ENCODE assay signal across 24 cellular contexts in genomic region chr19:30028992-30029343, GRCh38.
DNase-seq lines count a peak whose midpoint lies in the region; ATAC-seq and TF ChIP-seq lines count a peak whose summit lies in the region.
"Had no signal": no experiment of that assay in that cellular context is flagged by ENCODE, and none has a peak within 500 bp of the region (broad histone marks: within the 10 kb centered on the region; RNA-seq: fewer than 3 reads in every experiment).

No MANE protein-coding gene starts in this region.

- DNase-seq in activated CD8-positive, alpha-beta T cell treated with anti-CD3 and anti-CD28 coated beads for 36 hours = no peak
- no peak for DNase-seq in activated CD8-positive, alpha-beta T cell treated with anti-CD3 and anti-CD28 coated beads, Interleukin-2, amount 10 ng/mL, durations not matched to agents 7 days and 5 days
- no peak for DNase-seq in PC-3
- DNase-seq in osteocyte (ENCODE audit: extremely low spot score, unreplicated experiment) = no peak
- no peak for DNase-seq in activated CD4-positive, CD25-positive, alpha-beta regulatory T cell treated with anti-CD3 and anti-CD28 coated beads, Interleukin-2, amount 50 U/mL, for 72 hours
- no peak for DNase-seq in NOMO-1 treated with DMSO at 0.1 percent for 48 hours (lab: John Stamatoyannopoulos, UW; ENCODE audit: unreplicated experiment)
- no peak for DNase-seq in activated T-helper 2 cell treated with anti-CD3 and anti-CD28 coated beads, Interferon-gamma antibody, Interleukin-2, Interleukin-4, amounts not matched to agents 10 μg/mL and 5 μg/mL and 100 μg/mL, durations not matched to agents 14 hours and 24 hours and 36 hours (ENCODE audit: low spot score)
- DNase-seq: 8988T; AML-193; C1 segment of cervical spinal cord; CD8-positive, alpha-beta memory T cell; DMS53; GDM1; GOT3; HCEC 1CT; IMR-90; MV-4-11; NCI-H1105 treated with DMSO at 0.1 percent for 48 hours; NCI-H1694; NCI-H2081; NCI-H446; NCI-H526 had no signal

- H3K27ac Mint-ChIP-seq in activated CD8-positive, alpha-beta T cell treated with anti-CD3 and anti-CD28 coated beads for 36 hours = peak overlapping the region; percentile 23
- no peak overlapping the region for H3K27ac Mint-ChIP-seq in activated CD8-positive, alpha-beta T cell treated with anti-CD3 and anti-CD28 coated beads, Interleukin-2, amount 10 ng/mL, durations not matched to agents 7 days and 5 days
- peak overlapping the region; percentile 84 for H3K27ac Mint-ChIP-seq in osteocyte (ENCODE audit: unreplicated experiment)
- H3K27ac Mint-ChIP-seq in activated T-helper 2 cell treated with anti-CD3 and anti-CD28 coated beads, Interferon-gamma antibody, Interleukin-2, Interleukin-4, amounts not matched to agents 10 μg/mL and 5 μg/mL and 100 μg/mL, durations not matched to agents 14 hours and 24 hours and 36 hours = no peak overlapping the region

- POLR2A ChIA-PET in activated CD8-positive, alpha-beta T cell treated with anti-CD3 and anti-CD28 coated beads for 36 hours (lab: Charles Lee) = interaction anchor here (0.8 kb wide), 1 partner anchor 87 kb away, joined by 3 read pairs; the partner anchor contains the start of gene URI1
- POLR2A ChIA-PET in activated CD8-positive, alpha-beta T cell treated with anti-CD3 and anti-CD28 coated beads, Interleukin-2, amount 10 ng/mL, durations not matched to agents 7 days and 5 days (lab: Charles Lee) = interaction anchor here (0.8 kb wide), 1 partner anchor 87 kb away, joined by 3 read pairs; the partner anchor contains the start of gene URI1
- POLR2A ChIA-PET in HEK293 (lab: Yijun Ruan, JAX) (no interaction called here), PC-3 (lab: Charles Lee; ENCODE audit: unreplicated experiment) (no interaction called here)

- H3K79me2 ChIP-seq in PC-3 (ENCODE audit: low read length) = no peaks in the 10 kb centered on the region

- intact Hi-C loops in activated CD8-positive, alpha-beta T cell treated with anti-CD3 and anti-CD28 coated beads for 36 hours (cut with micrococcal nuclease) = no loop called here
- intact Hi-C loops in PC-3 (cut with micrococcal nuclease) = no loop called here
- intact Hi-C loops in activated T-helper 2 cell treated with anti-CD3 and anti-CD28 coated beads, Interferon-gamma antibody, Interleukin-2, Interleukin-4, amounts not matched to agents 10 μg/mL and 5 μg/mL and 100 μg/mL, durations not matched to agents 14 hours and 24 hours and 36 hours (cut with micrococcal nuclease) = no loop called here

- no peak for TF ChIP-seq CTCF in activated CD8-positive, alpha-beta T cell treated with anti-CD3 and anti-CD28 coated beads for 36 hours (IDR thresholded peaks at IDR 0.05)
- TF ChIP-seq CTCF in HEK293 (tag by site-specific recombination; IDR thresholded peaks at IDR 0.05) (no peak), PC-3 (conservative IDR thresholded peaks at IDR 0.05; ENCODE audit: low read depth, low read length) (no peak), osteocyte (IDR thresholded peaks at IDR 0.05) (no peak)

- H3K36me3 ChIP-seq in HEK293 (ENCODE audit: control insufficient read depth in 2 of 2, insufficient read depth in 1 of 2, low read length in 2 of 2) (peaks cover 10 to 60% of the 10 kb centered on the region in 2 experiments), PC-3 (ENCODE audit: low read depth, low read length) (peaks cover 13% of the 10 kb centered on the region)

- H3K27ac ChIP-seq in HEK293 (ENCODE audit: extremely low read depth, low read depth, low read length) (no peak overlapping the region), PC-3 (ENCODE audit: low read length) (peak overlapping the region; percentile 99)
- H3K27ac ChIP-seq: RWPE1 had no signal

- H3K9me2 ChIP-seq in PC-3 (replicated peaks; ENCODE audit: low read length) = no peaks in the 10 kb centered on the region

- no peak overlapping the region for H3K4me3 Mint-ChIP-seq in activated CD8-positive, alpha-beta T cell treated with anti-CD3 and anti-CD28 coated beads for 36 hours
- H3K4me3 Mint-ChIP-seq in activated CD8-positive, alpha-beta T cell treated with anti-CD3 and anti-CD28 coated beads, Interleukin-2, amount 10 ng/mL, durations not matched to agents 7 days and 5 days = no peak overlapping the region
- H3K4me3 Mint-ChIP-seq in osteocyte (ENCODE audit: unreplicated experiment) = no peak overlapping the region
- no peak overlapping the region for H3K4me3 Mint-ChIP-seq in activated T-helper 2 cell treated with anti-CD3 and anti-CD28 coated beads, Interferon-gamma antibody, Interleukin-2, Interleukin-4, amounts not matched to agents 10 μg/mL and 5 μg/mL and 100 μg/mL, durations not matched to agents 14 hours and 24 hours and 36 hours (ENCODE audit: low read depth)
- H3K4me3 Mint-ChIP-seq: CD8-positive, alpha-beta memory T cell had no signal

- ATAC-seq in activated CD8-positive, alpha-beta T cell treated with anti-CD3 and anti-CD28 coated beads for 36 hours = no peak
- no peak for ATAC-seq in activated CD8-positive, alpha-beta T cell treated with anti-CD3 and anti-CD28 coated beads, Interleukin-2, amount 10 ng/mL, durations not matched to agents 7 days and 5 days
- no peak for ATAC-seq in PC-3

- peaks cover 56% of the 10 kb centered on the region for H3K36me3 Mint-ChIP-seq in activated CD8-positive, alpha-beta T cell treated with anti-CD3 and anti-CD28 coated beads for 36 hours (ENCODE audit: low read depth)
- H3K36me3 Mint-ChIP-seq in activated CD8-positive, alpha-beta T cell treated with anti-CD3 and anti-CD28 coated beads, Interleukin-2, amount 10 ng/mL, durations not matched to agents 7 days and 5 days (ENCODE audit: low read depth) = peaks cover 56% of the 10 kb centered on the region
- H3K36me3 Mint-ChIP-seq in osteocyte (ENCODE audit: unreplicated experiment) = peaks cover 21% of the 10 kb centered on the region
- H3K36me3 Mint-ChIP-seq in activated T-helper 2 cell treated with anti-CD3 and anti-CD28 coated beads, Interferon-gamma antibody, Interleukin-2, Interleukin-4, amounts not matched to agents 10 μg/mL and 5 μg/mL and 100 μg/mL, durations not matched to agents 14 hours and 24 hours and 36 hours (ENCODE audit: low read depth) = peaks cover 79% of the 10 kb centered on the region

- CTCF ChIA-PET in activated CD8-positive, alpha-beta T cell treated with anti-CD3 and anti-CD28 coated beads for 36 hours (lab: Charles Lee) = no interaction called here
- CTCF ChIA-PET in activated CD8-positive, alpha-beta T cell treated with anti-CD3 and anti-CD28 coated beads, Interleukin-2, amount 10 ng/mL, durations not matched to agents 7 days and 5 days (lab: Charles Lee) = no interaction called here
- CTCF ChIA-PET in HEK293 (lab: Yijun Ruan, JAX) = interaction anchor here (0.6 to 1.1 kb wide), 3 partner anchors 41 to 619 kb away, joined by 3 to 4 read pairs (median 3); no protein-coding TSS in a partner anchor
- CTCF ChIA-PET in PC-3 (lab: Charles Lee) = no interaction called here

- H3K9me3 ChIP-seq in HEK293 (ENCODE audit: control insufficient read depth, insufficient read depth, low read depth, low read length) = peaks cover 12% of the 10 kb centered on the region
- H3K9me3 ChIP-seq in PC-3 (ENCODE audit: low read length) = no peaks in the 10 kb centered on the region

- H3K9me3 Mint-ChIP-seq in activated CD8-positive, alpha-beta T cell treated with anti-CD3 and anti-CD28 coated beads for 36 hours = peaks cover 9% of the 10 kb centered on the region
- peaks cover 7% of the 10 kb centered on the region for H3K9me3 Mint-ChIP-seq in activated CD8-positive, alpha-beta T cell treated with anti-CD3 and anti-CD28 coated beads, Interleukin-2, amount 10 ng/mL, durations not matched to agents 7 days and 5 days (ENCODE audit: insufficient read depth)
- peaks cover 14% of the 10 kb centered on the region for H3K9me3 Mint-ChIP-seq in osteocyte (ENCODE audit: unreplicated experiment)
- peaks cover 25% of the 10 kb centered on the region for H3K9me3 Mint-ChIP-seq in activated T-helper 2 cell treated with anti-CD3 and anti-CD28 coated beads, Interferon-gamma antibody, Interleukin-2, Interleukin-4, amounts not matched to agents 10 μg/mL and 5 μg/mL and 100 μg/mL, durations not matched to agents 14 hours and 24 hours and 36 hours

- peak overlapping the region; percentile 72 for H3K9ac ChIP-seq in PC-3 (ENCODE audit: low read length)

- no peaks in the 10 kb centered on the region for H4K20me1 ChIP-seq in PC-3 (ENCODE audit: low read length)

- H3F3A ChIP-seq in PC-3 (ENCODE audit: low read length, unreplicated experiment) = no peaks in the 10 kb centered on the region

- H2AFZ ChIP-seq in PC-3 (ENCODE audit: low read length) = no peak overlapping the region

- BruUV-seq in PC-3 (replicated peaks; lab: Mats Ljungman, UMichigan) = no TSS peak

- no peaks in the 10 kb centered on the region for H3K27me3 ChIP-seq in PC-3 (ENCODE audit: low read length)

- H3K4me3 ChIP-seq in HEK293 (ENCODE audit: low read depth, low read length) (no peak overlapping the region), PC-3 (ENCODE audit: low read length) (peak overlapping the region; percentile 47; the same call in 1 of the 2 replicates)

- H3K4me2 ChIP-seq in PC-3 (ENCODE audit: low read length) = peak overlapping the region; percentile 62

- H3K4me1 ChIP-seq in HEK293 (ENCODE audit: control insufficient read depth, insufficient read depth, low read length) (peaks cover 32% of the 10 kb centered on the region), PC-3 (ENCODE audit: insufficient read depth, low read length) (peaks cover 41% of the 10 kb centered on the region)

- H3K27me3 Mint-ChIP-seq in activated CD8-positive, alpha-beta T cell treated with anti-CD3 and anti-CD28 coated beads for 36 hours = no peaks in the 10 kb centered on the region
- no peaks in the 10 kb centered on the region for H3K27me3 Mint-ChIP-seq in activated CD8-positive, alpha-beta T cell treated with anti-CD3 and anti-CD28 coated beads, Interleukin-2, amount 10 ng/mL, durations not matched to agents 7 days and 5 days (ENCODE audit: low read depth)
- H3K27me3 Mint-ChIP-seq in osteocyte (ENCODE audit: unreplicated experiment) = no peaks in the 10 kb centered on the region
- H3K27me3 Mint-ChIP-seq in activated T-helper 2 cell treated with anti-CD3 and anti-CD28 coated beads, Interferon-gamma antibody, Interleukin-2, Interleukin-4, amounts not matched to agents 10 μg/mL and 5 μg/mL and 100 μg/mL, durations not matched to agents 14 hours and 24 hours and 36 hours (ENCODE audit: low read depth) = no peaks in the 10 kb centered on the region
- H3K27me3 Mint-ChIP-seq: CD8-positive, alpha-beta memory T cell had no signal

- peaks cover 28% of the 10 kb centered on the region for H3K4me1 Mint-ChIP-seq in activated CD8-positive, alpha-beta T cell treated with anti-CD3 and anti-CD28 coated beads for 36 hours (ENCODE audit: low read depth)
- peaks cover 30% of the 10 kb centered on the region for H3K4me1 Mint-ChIP-seq in activated CD8-positive, alpha-beta T cell treated with anti-CD3 and anti-CD28 coated beads, Interleukin-2, amount 10 ng/mL, durations not matched to agents 7 days and 5 days (ENCODE audit: low read depth)
- H3K4me1 Mint-ChIP-seq in osteocyte (ENCODE audit: unreplicated experiment) = peaks cover 26% of the 10 kb centered on the region
- peaks cover 24% of the 10 kb centered on the region for H3K4me1 Mint-ChIP-seq in activated T-helper 2 cell treated with anti-CD3 and anti-CD28 coated beads, Interferon-gamma antibody, Interleukin-2, Interleukin-4, amounts not matched to agents 10 μg/mL and 5 μg/mL and 100 μg/mL, durations not matched to agents 14 hours and 24 hours and 36 hours (ENCODE audit: low read depth)

TF ChIP-seq in HEK293, 187 proteins besides CTCF, POLR2A, EP300 and RAD21 (continues in another document):
- no peak for TF ChIP-seq ZNF830 (tag by site-specific recombination; IDR thresholded peaks at IDR 0.05; ENCODE audit: low read depth)

Comparison
In these comparisons a context has a peak if more than half of its experiments do, and no peak if none do; other contexts are left out.
1. H3K27ac Mint-ChIP-seq: peak in activated CD8-positive, alpha-beta T cell treated with anti-CD3 and anti-CD28 coated beads for 36 hours (single experiment) and osteocyte (single experiment); none in activated CD8-positive, alpha-beta T cell treated with anti-CD3 and anti-CD28 coated beads, Interleukin-2, amount 10 ng/mL, durations not matched to agents 7 days and 5 days (single experiment) and activated T-helper 2 cell treated with anti-CD3 and anti-CD28 coated beads, Interferon-gamma antibody, Interleukin-2, Interleukin-4, amounts not matched to agents 10 μg/mL and 5 μg/mL and 100 μg/mL, durations not matched to agents 14 hours and 24 hours and 36 hours (single experiment).
2. POLR2A ChIA-PET loops: an anchor here in activated CD8-positive, alpha-beta T cell treated with anti-CD3 and anti-CD28 coated beads for 36 hours (0.8 kb wide) and activated CD8-positive, alpha-beta T cell treated with anti-CD3 and anti-CD28 coated beads, Interleukin-2, amount 10 ng/mL, durations not matched to agents 7 days and 5 days (0.8 kb wide); none called in HEK293 and PC-3.